33 cellular contexts compared by ENCODE assay signal in genomic region chr2:112109278-112109677, GRCh38. TPM values are rescaled to one million over a fixed set of nuclear protein-coding genes. Genes with fewer than 3 reads are reported as not detected.
"Had no signal": no experiment of that assay in that cellular context is flagged by ENCODE, and none has a peak within 500 bp of the region (broad histone marks: within the 10 kb centered on the region; RNA-seq: fewer than 3 reads in every experiment).

No MANE protein-coding gene starts in this region.

- H3K27me3 ChIP-seq: brain microvascular endothelial cell, dorsolateral prefrontal cortex, esophagus muscularis mucosa, foreskin keratinocyte, gastrocnemius medialis, heart left ventricle had no signal

- H3K27me3 Mint-ChIP-seq: activated CD4-positive, alpha-beta memory T cell treated with anti-CD3 and anti-CD28 coated beads for 36 hours; activated CD4-positive, alpha-beta T cell treated with anti-CD3 and anti-CD28 coated beads for 36 hours; activated CD4-positive, alpha-beta T cell treated with anti-CD3 and anti-CD28 coated beads, Interleukin-2, amount 10 ng/mL, durations not matched to agents 24 days and 14 days; activated CD8-positive, alpha-beta memory T cell treated with anti-CD3 and anti-CD28 coated beads, Interleukin-2, amount 10 ng/mL, durations not matched to agents 7 days and 5 days; activated naive CD4-positive, alpha-beta T cell treated with anti-CD3 and anti-CD28 coated beads, Interleukin-2, amount 10 ng/mL, durations not matched to agents 7 days and 5 days; activated naive CD8-positive, alpha-beta T cell treated with anti-CD3 and anti-CD28 coated beads, Interleukin-2, amount 10 ng/mL, durations not matched to agents 7 days and 5 days; central memory CD8-positive, alpha-beta T cell; dendritic cell treated with granulocyte-macrophage colony-stimulating factor and Interleukin-4, amounts not matched to agents 40 ng/mL and 50 ng/mL, for 4 days had no signal

- H3K4me3 ChIP-seq: coronary artery, dorsolateral prefrontal cortex, esophagus muscularis mucosa, gastrocnemius medialis, heart left ventricle had no signal

- H3K4me1 Mint-ChIP-seq: activated CD8-positive, alpha-beta memory T cell treated with anti-CD3 and anti-CD28 coated beads, Interleukin-2, amount 10 ng/mL, durations not matched to agents 7 days and 5 days; activated naive CD4-positive, alpha-beta T cell treated with anti-CD3 and anti-CD28 coated beads, Interleukin-2, amount 10 ng/mL, durations not matched to agents 7 days and 5 days; central memory CD8-positive, alpha-beta T cell; endodermal cell had no signal

- DNase-seq: activated CD4-positive, alpha-beta memory T cell treated with anti-CD3 and anti-CD28 coated beads for 36 hours; activated CD4-positive, alpha-beta T cell treated with anti-CD3 and anti-CD28 coated beads for 36 hours; activated CD4-positive, alpha-beta T cell treated with anti-CD3 and anti-CD28 coated beads, Interleukin-2, amount 10 ng/mL, durations not matched to agents 24 days and 14 days; activated CD4-positive, CD25-positive, alpha-beta regulatory T cell; activated CD4-positive, CD25-positive, alpha-beta regulatory T cell treated with anti-CD3 and anti-CD28 coated beads, Interleukin-2, amount 50 U/mL, for 72 hours; activated CD8-positive, alpha-beta memory T cell treated with anti-CD3 and anti-CD28 coated beads, Interleukin-2, amount 10 ng/mL, durations not matched to agents 7 days and 5 days; activated CD8-positive, alpha-beta memory T cell treated with anti-CD3 and anti-CD28 coated beads, Interleukin-2, amount 50 U/mL, for 4 hours; activated CD8-positive, alpha-beta T cell treated with anti-CD3 and anti-CD28 coated beads, Interleukin-2, amount 10 ng/mL, durations not matched to agents 7 days and 5 days; activated gamma-delta T cell; activated naive CD4-positive, alpha-beta T cell; activated naive CD4-positive, alpha-beta T cell treated with anti-CD3 and anti-CD28 coated beads, Interleukin-2, amount 10 ng/mL, durations not matched to agents 7 days and 5 days; activated naive CD8-positive, alpha-beta T cell treated with anti-CD3 and anti-CD28 coated beads, Interleukin-2, amount 10 ng/mL, durations not matched to agents 7 days and 5 days; activated T-cell treated with anti-CD3 and anti-CD28 coated beads, Interleukin-2, amount 50 U/mL, for 1 hour; activated T-cell treated with anti-CD3 and anti-CD28 coated beads, Interleukin-2, amount 50 U/mL, for 48 hours; amniotic stem cell; anterior cingulate cortex; brain microvascular endothelial cell; dorsolateral prefrontal cortex; effector memory CD4-positive, alpha-beta T cell; endodermal cell; erythroblast; foreskin keratinocyte; gastrocnemius medialis; glutamatergic neuron; heart left ventricle; T1000 had no signal

- H3K27ac ChIP-seq: brain microvascular endothelial cell, coronary artery, dorsolateral prefrontal cortex, esophagus muscularis mucosa, foreskin keratinocyte, gastrocnemius medialis, heart left ventricle had no signal

- H3K9me3 Mint-ChIP-seq: central memory CD8-positive, alpha-beta T cell had no signal

- H3K4me3 Mint-ChIP-seq: activated CD4-positive, alpha-beta memory T cell treated with anti-CD3 and anti-CD28 coated beads for 36 hours; activated CD4-positive, alpha-beta T cell treated with anti-CD3 and anti-CD28 coated beads for 36 hours; activated CD4-positive, alpha-beta T cell treated with anti-CD3 and anti-CD28 coated beads, Interleukin-2, amount 10 ng/mL, durations not matched to agents 24 days and 14 days; activated CD8-positive, alpha-beta memory T cell treated with anti-CD3 and anti-CD28 coated beads, Interleukin-2, amount 10 ng/mL, durations not matched to agents 7 days and 5 days; activated CD8-positive, alpha-beta T cell treated with anti-CD3 and anti-CD28 coated beads, Interleukin-2, amount 10 ng/mL, durations not matched to agents 7 days and 5 days; activated naive CD4-positive, alpha-beta T cell treated with anti-CD3 and anti-CD28 coated beads, Interleukin-2, amount 10 ng/mL, durations not matched to agents 7 days and 5 days; activated naive CD8-positive, alpha-beta T cell treated with anti-CD3 and anti-CD28 coated beads, Interleukin-2, amount 10 ng/mL, durations not matched to agents 7 days and 5 days; central memory CD8-positive, alpha-beta T cell; dendritic cell treated with granulocyte-macrophage colony-stimulating factor and Interleukin-4, amounts not matched to agents 40 ng/mL and 50 ng/mL, for 4 days; endodermal cell had no signal

- H3K27ac Mint-ChIP-seq: activated CD4-positive, alpha-beta memory T cell treated with anti-CD3 and anti-CD28 coated beads for 36 hours; activated CD4-positive, alpha-beta T cell treated with anti-CD3 and anti-CD28 coated beads for 36 hours; activated CD4-positive, alpha-beta T cell treated with anti-CD3 and anti-CD28 coated beads, Interleukin-2, amount 10 ng/mL, durations not matched to agents 24 days and 14 days; activated CD8-positive, alpha-beta memory T cell treated with anti-CD3 and anti-CD28 coated beads, Interleukin-2, amount 10 ng/mL, durations not matched to agents 7 days and 5 days; activated CD8-positive, alpha-beta T cell treated with anti-CD3 and anti-CD28 coated beads, Interleukin-2, amount 10 ng/mL, durations not matched to agents 7 days and 5 days; activated naive CD4-positive, alpha-beta T cell treated with anti-CD3 and anti-CD28 coated beads, Interleukin-2, amount 10 ng/mL, durations not matched to agents 7 days and 5 days; activated naive CD4-positive, alpha-beta T cell treated with anti-CD3 and anti-CD28 coated beads, Interleukin-2, amount 50 U/mL, for 72 hours; activated naive CD8-positive, alpha-beta T cell treated with anti-CD3 and anti-CD28 coated beads, Interleukin-2, amount 10 ng/mL, durations not matched to agents 7 days and 5 days; dendritic cell treated with granulocyte-macrophage colony-stimulating factor and Interleukin-4, amounts not matched to agents 40 ng/mL and 50 ng/mL, for 4 days; endodermal cell had no signal

- FAIRE-seq: astrocyte, bronchial epithelial cell had no signal

- H3K4me1 ChIP-seq: esophagus muscularis mucosa, foreskin keratinocyte, gastrocnemius medialis, heart left ventricle had no signal

- ATAC-seq: activated CD4-positive, alpha-beta T cell treated with anti-CD3 and anti-CD28 coated beads for 36 hours; activated CD8-positive, alpha-beta memory T cell treated with anti-CD3 and anti-CD28 coated beads, Interleukin-2, amount 10 ng/mL, durations not matched to agents 7 days and 5 days; activated CD8-positive, alpha-beta T cell treated with anti-CD3 and anti-CD28 coated beads, Interleukin-2, amount 10 ng/mL, durations not matched to agents 7 days and 5 days; activated naive CD4-positive, alpha-beta T cell treated with anti-CD3 and anti-CD28 coated beads, Interleukin-2, amount 50 U/mL, for 72 hours; foreskin keratinocyte; gastrocnemius medialis; heart left ventricle had no signal

RNA-seq across cellular contexts. Expression of gene FBLN7, which starts 28.9 kb away (rescaled TPM):
- total RNA-seq: astrocyte had no signal
